Comparison of ENCODE assay signal across 8 cellular contexts in the genomic region with DNA sequence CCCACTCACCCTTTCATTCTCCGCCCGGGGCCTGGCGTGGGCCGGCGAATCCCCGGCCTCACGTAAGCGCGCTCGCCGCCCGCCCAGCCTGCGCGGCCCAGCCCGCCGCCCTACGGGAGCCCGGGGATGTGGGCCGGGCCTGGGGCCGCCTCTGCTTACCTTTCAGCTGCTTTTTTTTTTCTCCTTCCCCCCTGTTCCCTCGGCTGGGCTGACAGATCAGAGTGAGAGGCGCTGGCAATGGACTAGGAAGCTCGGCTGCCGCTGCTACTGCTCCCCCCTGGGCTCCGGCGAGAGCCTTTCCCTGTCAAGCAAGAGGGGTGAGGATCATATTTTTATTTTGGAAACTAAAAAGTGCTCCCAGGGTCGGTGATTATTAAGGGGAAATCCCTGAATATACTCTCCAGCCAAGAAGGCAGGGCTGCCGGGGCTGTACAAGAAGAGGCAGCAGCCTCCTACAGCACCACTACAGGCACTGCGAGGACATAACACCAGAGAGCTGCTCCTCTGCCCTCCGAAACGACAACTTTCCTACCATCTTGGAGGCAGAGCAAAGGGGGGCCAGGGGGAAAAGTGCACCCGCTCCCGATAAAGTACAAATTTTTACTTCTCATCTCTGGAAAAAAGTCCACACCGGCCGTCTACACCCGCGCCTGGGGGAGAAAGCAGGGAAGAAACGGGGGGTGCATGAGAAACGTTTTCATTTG.
A peak's percentile ranks its signal among the peaks of the same experiment; 100 is the strongest.
DNase-seq lines count a peak whose midpoint lies in the region; ATAC-seq and TF ChIP-seq lines count a peak whose summit lies in the region.

A gene with protein sequence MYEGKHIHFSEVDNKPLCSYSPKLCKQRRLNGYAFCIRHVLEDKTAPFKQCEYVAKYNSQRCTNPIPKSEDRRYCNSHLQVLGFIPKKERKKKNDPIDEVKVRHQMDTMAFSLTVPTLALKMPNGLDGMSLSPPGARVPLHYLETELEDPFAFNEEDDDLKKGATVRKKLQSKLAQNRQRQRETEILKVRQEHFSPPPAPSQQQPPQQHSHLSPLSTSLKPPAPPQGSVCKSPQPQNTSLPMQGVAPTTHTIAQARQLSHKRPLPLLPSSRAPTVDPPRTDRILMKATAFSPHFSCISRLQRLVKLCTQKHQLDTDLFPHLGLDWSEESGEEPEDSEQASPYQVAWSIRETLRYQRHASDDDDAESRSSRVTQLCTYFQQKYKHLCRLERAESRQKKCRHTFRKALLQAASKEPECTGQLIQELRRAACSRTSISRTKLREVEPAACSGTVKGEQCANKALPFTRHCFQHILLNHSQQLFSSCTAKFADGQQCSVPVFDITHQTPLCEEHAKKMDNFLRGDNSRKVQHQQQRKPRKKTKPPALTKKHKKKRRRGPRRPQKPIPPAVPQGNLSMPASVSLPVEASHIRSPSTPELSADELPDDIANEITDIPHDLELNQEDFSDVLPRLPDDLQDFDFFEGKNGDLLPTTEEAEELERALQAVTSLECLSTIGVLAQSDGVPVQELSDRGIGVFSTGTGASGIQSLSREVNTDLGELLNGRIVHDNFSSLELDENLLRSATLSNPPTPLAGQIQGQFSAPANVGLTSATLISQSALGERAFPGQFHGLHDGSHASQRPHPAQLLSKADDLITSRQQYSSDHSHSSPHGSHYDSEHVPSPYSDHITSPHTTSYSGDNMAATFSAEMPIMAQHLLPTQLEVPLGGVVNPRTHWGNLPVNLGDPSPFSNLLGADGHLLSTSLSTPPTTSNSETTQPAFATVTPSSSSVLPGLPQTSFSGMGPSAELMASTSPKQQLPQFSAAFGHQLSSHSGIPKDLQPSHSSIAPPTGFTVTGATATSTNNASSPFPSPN (minus strand): TSS at position 433 of the 704 bp plus-strand sequence. CDS start 23,158 bp downstream, outside the sequence.

- in situ Hi-C loops in ACHN (cut with HindIII; ENCODE audit: low pct_ligation_motif_present, low pct_unique_long_range_greater_than_20kb, low sequenced_read_pairs): no loop called here

- DNase-seq in ACHN: peak; percentile 90
- peak; percentile 96 for DNase-seq in NCI-H2171 treated with DMSO at 0.1 percent for 48 hours (lab: John Stamatoyannopoulos, UW)
- DNase-seq in cardiac fibroblast (ENCODE audit: low read depth in 2 of 2): peak; percentile 88 to 91
- peak; percentile 92 for DNase-seq in islet precursor cell
- peak; percentile 60 to 72 (median 67) for DNase-seq in stimulated activated CD4-positive, alpha-beta T cell treated with anti-CD3 and anti-CD28 coated beads, Interleukin-12 subunit alpha, Interleukin-12 subunit beta, amount 100 ng/mL, for 48 hours (ENCODE audit: low read depth in 2 of 3, low spot score in 1 of 3)

- ATAC-seq in GM18858 (IDR thresholded peaks at IDR 0.05; ENCODE audit: unreplicated experiment) (peak; percentile 84), HG03095 (IDR thresholded peaks at IDR 0.05; ENCODE audit: unreplicated experiment) (peak; percentile 87)

- peak within 1 kb of the TSS; percentile 68 for H3K4me3 ChIP-seq in WI38 (ENCODE audit: low read depth, low read length)
- H3K4me3 ChIP-seq in cardiac fibroblast (replicated peaks in 1 of 2; ENCODE audit: low read depth in 2 of 2, low read length in 2 of 2): peak within 1 kb of the TSS; percentile 68 to 74

- TF ChIP-seq CTCF in WI38 (IDR thresholded peaks at IDR 0.05; ENCODE audit: low read depth, low read length) (peak; percentile 58; the same call in 1 of the 2 replicates), cardiac fibroblast (IDR thresholded peaks at IDR 0.05; ENCODE audit: low read depth, low read length) (peak; percentile 57)

Comparison
In these comparisons a context has a peak if more than half of its experiments do, and no peak if none do; other contexts are left out.
1. Peak in every context shown above with its lines: DNase-seq, ATAC-seq and H3K4me3 ChIP-seq.